ENCODE assay signal across 2 cellular contexts in genomic region chr11:10931761-10932700, GRCh38.
TF ChIP-seq lines count a peak whose summit lies in the region.

No MANE protein-coding gene starts in this region.

TF ChIP-seq in SK-N-SH, 30 proteins besides CTCF, POLR2A, EP300 and RAD21 (continued from another document):
- TF ChIP-seq ZBTB33 (IDR thresholded peaks at IDR 0.05; ENCODE audit: borderline replicate concordance, low read depth) (no peak), NFIC (IDR thresholded peaks at IDR 0.05; ENCODE audit: borderline replicate concordance) (no peak), EZH2phosphoT487 (IDR thresholded peaks at IDR 0.05; ENCODE audit: borderline replicate concordance, low read depth) (no peak), FOSL2 (IDR thresholded peaks at IDR 0.05; ENCODE audit: borderline replicate concordance, low read depth) (no peak), TAF1 (IDR thresholded peaks at IDR 0.05; ENCODE audit: borderline replicate concordance, low read depth, low read length) (no peak), TEAD4 (IDR thresholded peaks at IDR 0.05; ENCODE audit: borderline replicate concordance, insufficient read depth) (no peak), TCF12 (IDR thresholded peaks at IDR 0.05) (no peak)

TF ChIP-seq in SK-N-SH treated with all-trans-retinoic acid at 6 μM for 48 hours, 23 proteins besides CTCF, POLR2A, EP300 and RAD21 (continued from another document):
- no peak for TF ChIP-seq PATZ1 (CRISPR knock-in tag; IDR thresholded peaks at IDR 0.05; ENCODE audit: borderline replicate concordance)
- no peak for TF ChIP-seq TCF4 (CRISPR knock-in tag; IDR thresholded peaks at IDR 0.05; ENCODE audit: borderline replicate concordance)
